8 cellular contexts compared by ENCODE assay signal in genomic region chr1:25996966-25997758, GRCh38. TPM values are rescaled to one million over a fixed set of nuclear protein-coding genes. Genes with fewer than 3 reads are reported as not detected.
DNase-seq lines count a peak whose midpoint lies in the region; ATAC-seq and TF ChIP-seq lines count a peak whose summit lies in the region.

No MANE protein-coding gene starts in this region.

- peak overlapping the region; percentile 95 for H3K4me3 Mint-ChIP-seq in activated T-cell treated with anti-CD3 and anti-CD28 coated beads, Interleukin-2, amount 50 U/mL, for 4 hours
- H3K4me3 Mint-ChIP-seq in stimulated activated naive B cell treated with anti-CD40 and anti-IgM and Interleukin-4, amounts not matched to agents 10 μg/mL and 1 μg/mL and 100 μg/mL, for 72 hours = peak overlapping the region; percentile 92 to 98

- BruUV-seq in mammary epithelial cell (replicated peaks; lab: Mats Ljungman, UMichigan) = TSS peak; percentile 41

- no peaks in the 10 kb centered on the region for H4K20me1 ChIP-seq in mammary epithelial cell (ENCODE audit: insufficient read depth, low read length)

- H2AFZ ChIP-seq in mammary epithelial cell (ENCODE audit: low read depth, low read length) = peak overlapping the region; percentile 81

- no peaks in the 10 kb centered on the region for H3K27me3 Mint-ChIP-seq in activated T-cell treated with anti-CD3 and anti-CD28 coated beads, Interleukin-2, amount 50 U/mL, for 4 hours (ENCODE audit: low read depth)
- H3K27me3 Mint-ChIP-seq in stimulated activated naive B cell treated with anti-CD40 and anti-IgM and Interleukin-4, amounts not matched to agents 10 μg/mL and 1 μg/mL and 100 μg/mL, for 72 hours = no peaks in the 10 kb centered on the region

- peak overlapping the region; percentile 89 for H3K4me2 ChIP-seq in mammary epithelial cell (ENCODE audit: insufficient read depth, low read depth, low read length)

- in situ Hi-C loops in mammary epithelial cell (cut with MboI; ENCODE audit: low sequenced_read_pairs in 2 of 2) = loop anchor here (5.0 to 10.0 kb wide), 4 partner anchors 90 to 172 kb away; partner anchors contain the start of gene STMN1 (in 1 of the 2)

- H3K9me3 Mint-ChIP-seq in activated T-cell treated with anti-CD3 and anti-CD28 coated beads, Interleukin-2, amount 50 U/mL, for 4 hours = no peaks in the 10 kb centered on the region
- no peaks in the 10 kb centered on the region for H3K9me3 Mint-ChIP-seq in stimulated activated naive B cell treated with anti-CD40 and anti-IgM and Interleukin-4, amounts not matched to agents 10 μg/mL and 1 μg/mL and 100 μg/mL, for 72 hours

- no peak for DNase-seq in activated T-cell treated with anti-CD3 and anti-CD28 coated beads, Interleukin-2, amount 50 U/mL, for 4 hours
- DNase-seq in activated T-cell treated with anti-CD3 and anti-CD28 coated beads for 4 hours (no peak), NOMO-1 treated with dmso at 0.1 percent for 144 hours (lab: John Stamatoyannopoulos, UW; ENCODE audit: unreplicated experiment) (peak; percentile 88), mammary epithelial cell (peak; percentile 30), OCI-M2 (lab: John Stamatoyannopoulos, UW; ENCODE audit: unreplicated experiment) (no peak), GM19238 (ENCODE audit: insufficient read length, low spot score) (no peak)
- peak; percentile 22 for DNase-seq in stimulated activated naive B cell treated with anti-CD40 and anti-IgM and Interleukin-4, amounts not matched to agents 10 μg/mL and 1 μg/mL and 100 μg/mL, for 72 hours

- H3K27ac Mint-ChIP-seq in stimulated activated naive B cell treated with anti-CD40 and anti-IgM and Interleukin-4, amounts not matched to agents 10 μg/mL and 1 μg/mL and 100 μg/mL, for 72 hours = peak overlapping the region; percentile 99

- peak overlapping the region; percentile 63 to 64 (median 63) for H3K4me3 ChIP-seq in mammary epithelial cell (replicated peaks in 1 of 3; ENCODE audit: insufficient read depth in 1 of 3, low read depth in 2 of 3, low read length in 3 of 3)

- no peaks in the 10 kb centered on the region for H3K9me3 ChIP-seq in mammary epithelial cell (replicated peaks; ENCODE audit: insufficient read depth, low read length)

- peaks cover 6% of the 10 kb centered on the region for H3K4me1 ChIP-seq in mammary epithelial cell (ENCODE audit: insufficient read depth, low read length)

- H3K27me3 ChIP-seq in mammary epithelial cell (ENCODE audit: insufficient read depth, low read length) = no peaks in the 10 kb centered on the region
- no peaks in the 10 kb centered on the region for H3K27me3 ChIP-seq in layer of hippocampus (ENCODE audit: control insufficient read depth, insufficient read depth, low read length)

- no peaks in the 10 kb centered on the region for H3K36me3 ChIP-seq in mammary epithelial cell (ENCODE audit: insufficient read depth, low read length)

- 7% methylated on average over 11 of the region's 11 CpGs for WGBS in mammary epithelial cell (ENCODE audit: low coverage, missing lambda C conversion rate)

- ATAC-seq in activated T-cell treated with anti-CD3 and anti-CD28 coated beads, Interleukin-2, amount 50 U/mL, for 4 hours = no peak
- ATAC-seq in stimulated activated naive B cell treated with anti-CD40 and anti-IgM and Interleukin-4, amounts not matched to agents 10 μg/mL and 1 μg/mL and 100 μg/mL, for 72 hours (replicated peaks) = peak; percentile 22 to 28

- TF ChIP-seq CTCF in mammary epithelial cell (conservative IDR thresholded peaks at IDR 0.05 in 1 of 2, IDR thresholded peaks at IDR 0.05 in 1 of 2; ENCODE audit: extremely low read depth in 1 of 2, insufficient read depth in 1 of 2, low read depth in 1 of 2, low read length in 2 of 2) = no peak

- dilution Hi-C loops in mammary epithelial cell (cut with HindIII; ENCODE audit: low sequenced_read_pairs) = loop anchor here (5.0 kb wide), 1 partner anchor 100 kb away; no protein-coding TSS in a partner anchor

- peaks cover 34% of the 10 kb centered on the region for H3K4me1 Mint-ChIP-seq in activated T-cell treated with anti-CD3 and anti-CD28 coated beads, Interleukin-2, amount 50 U/mL, for 4 hours (ENCODE audit: low read depth)
- H3K4me1 Mint-ChIP-seq in stimulated activated naive B cell treated with anti-CD40 and anti-IgM and Interleukin-4, amounts not matched to agents 10 μg/mL and 1 μg/mL and 100 μg/mL, for 72 hours = peaks cover 11 to 25% of the 10 kb centered on the region in 2 donors

- H3K9ac ChIP-seq in mammary epithelial cell (ENCODE audit: insufficient read depth, low read length) = peak overlapping the region; percentile 50

- peaks cover 10% of the 10 kb centered on the region for H3K79me2 ChIP-seq in mammary epithelial cell (ENCODE audit: insufficient read depth, low read length)

- H3K27ac ChIP-seq in mammary epithelial cell (ENCODE audit: insufficient read depth, low read depth, low read length) (peak overlapping the region; percentile 53), layer of hippocampus (ENCODE audit: low read depth, low read length) (peak overlapping the region; percentile 66)

- CTCF ChIA-PET in mammary epithelial cell (lab: Charles Lee; ENCODE audit: low non-redundant PET) = interaction anchor here (0.6 to 1.5 kb wide), 9 partner anchors 23 to 172 kb away, joined by 3 to 16 read pairs (median 4); no protein-coding TSS in a partner anchor

- peaks cover 7% of the 10 kb centered on the region for H3K36me3 Mint-ChIP-seq in activated T-cell treated with anti-CD3 and anti-CD28 coated beads, Interleukin-2, amount 50 U/mL, for 4 hours (ENCODE audit: insufficient read depth)
- peaks cover 13 to 14% of the 10 kb centered on the region in 2 donors for H3K36me3 Mint-ChIP-seq in stimulated activated naive B cell treated with anti-CD40 and anti-IgM and Interleukin-4, amounts not matched to agents 10 μg/mL and 1 μg/mL and 100 μg/mL, for 72 hours

- intact Hi-C loops in mammary epithelial cell (cut with micrococcal nuclease) = no loop called here

RNA-seq across cellular contexts. Expression of gene PAFAH2, which starts 0.7 kb away (rescaled TPM):
- total RNA-seq in activated T-cell treated with anti-CD3 and anti-CD28 coated beads, Interleukin-2, amount 50 U/mL, for 4 hours = 10 to 100 TPM in 1 of 3 donors, 1 to 10 TPM in 2; 7.1 to 10.4 (median 8.3) TPM
- total RNA-seq in mammary epithelial cell = 10 to 100 TPM; 15.1 to 17.2 TPM
- 11.6 TPM for polyA plus RNA-seq in mammary epithelial cell
- 14.1 TPM for polyA minus RNA-seq in mammary epithelial cell

RNA-seq across cellular contexts. Expression of gene EXTL1, which starts 24.4 kb away (rescaled TPM):
- not detected for total RNA-seq in activated T-cell treated with anti-CD3 and anti-CD28 coated beads, Interleukin-2, amount 50 U/mL, for 4 hours
- 1 to 10 TPM in 1 of 2 donors, under 1 TPM in 1; 0.16 to 6.8 TPM for total RNA-seq in mammary epithelial cell
- 0.22 TPM for polyA plus RNA-seq in mammary epithelial cell
- polyA minus RNA-seq in mammary epithelial cell = not detected

RNA-seq across cellular contexts. Expression of gene SLC30A2, which starts 48.8 kb away (rescaled TPM):
- not detected for total RNA-seq in activated T-cell treated with anti-CD3 and anti-CD28 coated beads, Interleukin-2, amount 50 U/mL, for 4 hours
- under 1 TPM in 1 of 2 donors, not detected in 1; under 0.01 TPM for total RNA-seq in mammary epithelial cell
- not detected for polyA plus RNA-seq in mammary epithelial cell
- not detected for polyA minus RNA-seq in mammary epithelial cell

Comparison
In these comparisons a context has a peak if more than half of its experiments do, and no peak if none do; other contexts are left out.
1. ATAC-seq: peak in stimulated activated naive B cell treated with anti-CD40 and anti-IgM and Interleukin-4, amounts not matched to agents 10 μg/mL and 1 μg/mL and 100 μg/mL, for 72 hours (2 of 2); none in activated T-cell treated with anti-CD3 and anti-CD28 coated beads, Interleukin-2, amount 50 U/mL, for 4 hours (0 of 2).
2. DNase-seq: peak in NOMO-1 treated with dmso at 0.1 percent for 144 hours (single experiment), mammary epithelial cell (single experiment) and stimulated activated naive B cell treated with anti-CD40 and anti-IgM and Interleukin-4, amounts not matched to agents 10 μg/mL and 1 μg/mL and 100 μg/mL, for 72 hours (single experiment); none in activated T-cell treated with anti-CD3 and anti-CD28 coated beads, Interleukin-2, amount 50 U/mL, for 4 hours (single experiment), activated T-cell treated with anti-CD3 and anti-CD28 coated beads for 4 hours (single experiment), OCI-M2 (single experiment) and GM19238 (single experiment).